In genomic region chr3:66586853-66587252, GRCh38 we compare ENCODE assay signal across 20 cellular contexts.
DNase-seq lines count a peak whose midpoint lies in the region; ATAC-seq, FAIRE-seq and TF ChIP-seq lines count a peak whose summit lies in the region.
"Had no signal": no experiment of that assay in that cellular context is flagged by ENCODE, and none has a peak within 500 bp of the region (broad histone marks: within the 10 kb centered on the region; RNA-seq: fewer than 3 reads in every experiment).

No MANE protein-coding gene starts in this region.

- 78% methylated on average over 3 of the region's 3 CpGs for WGBS in liver
- WGBS in HepG2 (ENCODE audit: low lambda C conversion rate), result 66% methylated on average over 3 of the region's 3 CpGs

- H3K27ac ChIP-seq in liver (ENCODE audit: low read depth in 1 of 2, low read length in 2 of 2) (no peak overlapping the region), HepG2 (ENCODE audit: extremely low read length, insufficient read depth, low read length) (no peak overlapping the region)
- H3K27ac ChIP-seq: 22Rv1; A549; BLaER1 treated with 17β-estradiol and CSF1 and Interleukin-3, amounts not matched to agents 10 nM and 100 nM; C4-2B had no signal

- H3K4me3 ChIP-seq in liver (ENCODE audit: low read depth in 1 of 3, low read length in 3 of 3) (no peak overlapping the region), HepG2 (replicated peaks in 1 of 3; ENCODE audit: insufficient read depth in 1 of 3, low read depth in 2 of 3, low read length in 3 of 3) (no peak overlapping the region)
- H3K4me3 ChIP-seq: A549; BLaER1 treated with 17β-estradiol and CSF1 and Interleukin-3, amounts not matched to agents 10 nM and 100 nM had no signal

- POLR2A ChIA-PET in HepG2 (lab: Yijun Ruan, JAX), result no interaction called here

- TF ChIP-seq EP300 in HepG2 (IDR thresholded peaks at IDR 0.05; ENCODE audit: low read depth in 2 of 2, low read length in 2 of 2), result no peak
- no peak for TF ChIP-seq EP300 in HepG2 (CRISPR knock-in tag; IDR thresholded peaks at IDR 0.05; ENCODE audit: borderline replicate concordance)

- H3K27me3 ChIP-seq in liver (ENCODE audit: control insufficient read depth in 4 of 4, insufficient read depth in 4 of 4, low read length in 3 of 4), result no peaks in the 10 kb centered on the region
- H3K27me3 ChIP-seq in HepG2 (ENCODE audit: control insufficient read depth in 1 of 2, insufficient read depth in 2 of 2, low read length in 2 of 2), result peaks cover 0 to 1% of the 10 kb centered on the region in 2 experiments; a peak in 1 of 5 replicates

- no peak overlapping the region for H3K9ac ChIP-seq in liver (ENCODE audit: low read depth in 1 of 2, low read length in 2 of 2)
- H3K9ac ChIP-seq in HepG2 (ENCODE audit: insufficient read depth, low read depth, low read length), result no peak overlapping the region
- H3K9ac ChIP-seq: BLaER1 treated with 17β-estradiol and CSF1 and Interleukin-3, amounts not matched to agents 10 nM and 100 nM had no signal

- H3K9me3 ChIP-seq in liver (ENCODE audit: control insufficient read depth in 4 of 4, low read length in 3 of 4) (no peaks in the 10 kb centered on the region), HepG2 (ENCODE audit: low read length) (no peaks in the 10 kb centered on the region)
- H3K9me3 ChIP-seq: A549, Caco-2 had no signal

- intact Hi-C loops in HepG2 (cut with micrococcal nuclease; ENCODE audit: unreplicated experiment), result no loop called here

- in situ Hi-C loops in HepG2 (cut with HindIII; ENCODE audit: extremely low pct_ligation_motif_present, low pct_unique_long_range_greater_than_20kb), result no loop called here

- no peaks in the 10 kb centered on the region for H4K20me1 ChIP-seq in HepG2 (ENCODE audit: insufficient read depth, low read length)

- ATAC-seq in HepG2, result no peak
- ATAC-seq in left lobe of liver, result peak; percentile 82
- ATAC-seq: A549; CD8-positive, alpha-beta T cell had no signal

- TF ChIP-seq CTCF in liver (IDR thresholded peaks at IDR 0.05; ENCODE audit: low read depth, low read length, missing input control) (no peak), HepG2 (CRISPR knock-in tag; IDR thresholded peaks at IDR 0.05) (no peak)

- no peak for TF ChIP-seq POLR2A in HepG2 (IDR thresholded peaks at IDR 0.05; ENCODE audit: insufficient read depth in 1 of 2, low read depth in 2 of 2, low read length in 2 of 2)

- BruUV-seq in HepG2 (replicated peaks; lab: Mats Ljungman, UMichigan), result no TSS peak

- CTCF ChIA-PET in HepG2 (lab: Yijun Ruan, JAX; ENCODE audit: low intra/inter-chr PET ratio, low total read pairs), result no interaction called here

- no peak for FAIRE-seq in HepG2 (lab: Jason Lieb, UNC)
- FAIRE-seq: A549, D721Med, G401.6, GM12891, GM19239 had no signal

- TF ChIP-seq RAD21 in liver (IDR thresholded peaks at IDR 0.05) (no peak), HepG2 (CRISPR knock-in tag; IDR thresholded peaks at IDR 0.05) (no peak)

- H2AFZ ChIP-seq in HepG2 (ENCODE audit: low read length), result no peak overlapping the region

- no peaks in the 10 kb centered on the region for H3K36me3 ChIP-seq in liver (ENCODE audit: control insufficient read depth in 4 of 4, insufficient read depth in 3 of 4, low read depth in 1 of 4, low read length in 3 of 4)
- no peaks in the 10 kb centered on the region for H3K36me3 ChIP-seq in HepG2 (replicated peaks in 1 of 2; ENCODE audit: control insufficient read depth in 1 of 2, insufficient read depth in 2 of 2, low read length in 2 of 2)
- H3K36me3 ChIP-seq: BLaER1 treated with 17β-estradiol and CSF1 and Interleukin-3, amounts not matched to agents 10 nM and 100 nM had no signal

- H3K4me1 ChIP-seq in liver (ENCODE audit: control insufficient read depth in 4 of 4, insufficient read depth in 4 of 4, low read length in 3 of 4) (peaks cover 0 to 14% (median 7%) of the 10 kb centered on the region in 4 donors), HepG2 (ENCODE audit: insufficient read depth, low read length) (no peaks in the 10 kb centered on the region)
- H3K4me1 ChIP-seq: A549, Caco-2 had no signal

- DNase-seq in HepG2 (ENCODE audit: low spot score) (no peak), left lobe of liver (ENCODE audit: low spot score) (peak; percentile 54), NCI-H2107 treated with DMSO at 0.1 percent for 48 hours (lab: John Stamatoyannopoulos, UW; ENCODE audit: unreplicated experiment) (no peak)
- no peak for DNase-seq in activated T-cell treated with anti-CD3 and anti-CD28 coated beads, Interleukin-2, amount 50 U/mL, for 1 hour
- DNase-seq: AML-193; Caco-2; Calu3; CD4-positive, alpha-beta T cell; CD8-positive, alpha-beta T cell; DMS79 treated with DMSO at 0.1 percent for 48 hours; GF-D8 had no signal

- no peaks in the 10 kb centered on the region for H3K79me2 ChIP-seq in HepG2 (ENCODE audit: insufficient read depth, low read length)

- H3K4me2 ChIP-seq in HepG2 (ENCODE audit: low read depth, low read length), result no peak overlapping the region
- H3K4me2 ChIP-seq: A549; BLaER1 treated with 17β-estradiol and CSF1 and Interleukin-3, amounts not matched to agents 10 nM and 100 nM had no signal

TF ChIP-seq in liver, 16 proteins besides CTCF, POLR2A, EP300 and RAD21:
- TF ChIP-seq HNF4A (conservative IDR thresholded peaks at IDR 0.05) (peak; percentile 72 to 74), REST (IDR thresholded peaks at IDR 0.05) (no peak), RXRA (IDR thresholded peaks at IDR 0.05) (peak in 1 of 2 donors; percentile 17)

TF ChIP-seq in HepG2, 621 proteins besides CTCF, POLR2A, EP300 and RAD21:
- TF ChIP-seq ZNF570 (CRISPR knock-in tag; IDR thresholded peaks at IDR 0.05; ENCODE audit: borderline replicate concordance) (no peak), MIER2 (CRISPR knock-in tag; IDR thresholded peaks at IDR 0.05) (no peak), SSRP1 (CRISPR knock-in tag; IDR thresholded peaks at IDR 0.05) (no peak), STAG1 (CRISPR knock-in tag; IDR thresholded peaks at IDR 0.05) (no peak), HOXD1 (CRISPR knock-in tag; IDR thresholded peaks at IDR 0.05) (no peak), TP53 (CRISPR knock-in tag; conservative IDR thresholded peaks at IDR 0.05) (no peak), ZNF782 (CRISPR knock-in tag; IDR thresholded peaks at IDR 0.05; ENCODE audit: borderline replicate concordance) (no peak), SRSF1 (optimal IDR thresholded peaks at IDR 0.05; ENCODE audit: low read depth, low read length) (no peak), JUND (CRISPR knock-in tag; IDR thresholded peaks at IDR 0.05) (no peak), IRF1 (CRISPR knock-in tag; IDR thresholded peaks at IDR 0.05; ENCODE audit: low read depth) (no peak), ZNF3 (CRISPR knock-in tag; IDR thresholded peaks at IDR 0.05) (no peak), ZMAT3 (CRISPR knock-in tag; conservative IDR thresholded peaks at IDR 0.05) (no peak), RORA (CRISPR knock-in tag; IDR thresholded peaks at IDR 0.05) (no peak)
